1 cellular context compared by ENCODE assay signal in the genomic region with DNA sequence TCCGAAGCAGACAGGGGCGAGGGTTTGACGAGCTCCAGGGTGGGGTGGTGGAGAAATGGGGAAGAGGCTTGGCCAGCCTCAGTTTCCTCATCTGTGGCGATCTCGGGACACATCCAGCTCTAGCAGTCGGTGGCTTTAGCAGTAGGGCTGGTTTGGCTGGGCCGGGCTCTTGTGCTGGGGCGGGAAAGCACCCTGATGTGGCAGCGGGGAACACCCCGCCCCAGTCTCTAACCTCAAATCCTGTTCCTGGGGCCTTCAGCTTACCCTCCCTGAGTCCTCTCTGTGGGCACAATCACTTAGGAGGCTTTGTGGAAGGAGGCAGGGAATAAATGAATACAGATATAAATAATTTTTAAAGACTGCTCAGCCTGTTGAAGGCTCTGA.
TF ChIP-seq lines count a peak whose summit lies in the region.

No MANE protein-coding gene starts in this region.

TF ChIP-seq in GM23338, 12 proteins besides CTCF, POLR2A, EP300 and RAD21 (continued from another document):
- TF ChIP-seq NANOG (IDR thresholded peaks at IDR 0.05; ENCODE audit: borderline replicate concordance): no peak
- TF ChIP-seq ZNF331 (CRISPR knock-in tag; IDR thresholded peaks at IDR 0.05; ENCODE audit: low read depth): no peak
- TF ChIP-seq, protein P1, sequence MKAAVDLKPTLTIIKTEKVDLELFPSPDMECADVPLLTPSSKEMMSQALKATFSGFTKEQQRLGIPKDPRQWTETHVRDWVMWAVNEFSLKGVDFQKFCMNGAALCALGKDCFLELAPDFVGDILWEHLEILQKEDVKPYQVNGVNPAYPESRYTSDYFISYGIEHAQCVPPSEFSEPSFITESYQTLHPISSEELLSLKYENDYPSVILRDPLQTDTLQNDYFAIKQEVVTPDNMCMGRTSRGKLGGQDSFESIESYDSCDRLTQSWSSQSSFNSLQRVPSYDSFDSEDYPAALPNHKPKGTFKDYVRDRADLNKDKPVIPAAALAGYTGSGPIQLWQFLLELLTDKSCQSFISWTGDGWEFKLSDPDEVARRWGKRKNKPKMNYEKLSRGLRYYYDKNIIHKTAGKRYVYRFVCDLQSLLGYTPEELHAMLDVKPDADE (IDR thresholded peaks at IDR 0.05): no peak
